6 cellular contexts compared by ENCODE assay signal in genomic region chr7:105450870-105451269, GRCh38.
DNase-seq lines count a peak whose midpoint lies in the region; ATAC-seq, FAIRE-seq and TF ChIP-seq lines count a peak whose summit lies in the region.
"Not testable (repeated sequence)": the region's sequence is repeated elsewhere in the genome, so short reads cannot be mapped to it uniquely, and the experiment has no call there.

No MANE protein-coding gene starts in this region.

- not testable (repeated sequence) for H3K4me2 ChIP-seq in IMR-90 (ENCODE audit: low read depth, low read length); HepG2 (ENCODE audit: low read depth, low read length)

- WGBS in IMR-90 (ENCODE audit: extremely low coverage in 2 of 2, insufficient read length in 1 of 2), 2 experiments = no CpG with 5 or more reads among the region's 5 CpGs
- WGBS in HepG2 (ENCODE audit: low lambda C conversion rate) = 99% methylated on average over 5 of the region's 5 CpGs

- not testable (repeated sequence) for H4K91ac ChIP-seq in IMR-90 (ENCODE audit: insufficient read depth, low read depth, low read length)

- not testable (repeated sequence) for H2AK5ac ChIP-seq in IMR-90 (ENCODE audit: low read depth, low read length)

- H3K36me3 Mint-ChIP-seq in CD4-positive, CD25-positive, alpha-beta regulatory T cell; activated T-helper 17 cell treated with anti-CD3 and anti-CD28 coated beads, Interleukin-2, amount 50 U/mL, for 72 hours (ENCODE audit: low read depth): not testable (repeated sequence)

- intact Hi-C loops in IMR-90 (cut with micrococcal nuclease); HepG2 (cut with micrococcal nuclease; ENCODE audit: unreplicated experiment): not testable (repeated sequence)

- not testable (repeated sequence) for H2BK15ac ChIP-seq in IMR-90 (ENCODE audit: low read depth, low read length)

- peaks cover 36 to 80% (median 43%) of the 10 kb centered on the region in 4 donors for H3K4me1 Mint-ChIP-seq in CD4-positive, CD25-positive, alpha-beta regulatory T cell
- peaks cover 13% of the 10 kb centered on the region for H3K4me1 Mint-ChIP-seq in activated T-helper 17 cell treated with anti-CD3 and anti-CD28 coated beads, Interleukin-2, amount 50 U/mL, for 72 hours

- not testable (repeated sequence) for H2AFZ ChIP-seq in IMR-90 (replicated peaks; ENCODE audit: low read length, poor library complexity); HepG2 (ENCODE audit: low read length)

- H3K9ac ChIP-seq in IMR-90 (ENCODE audit: low read depth, low read length); HepG2 (ENCODE audit: insufficient read depth, low read depth, low read length): not testable (repeated sequence)

- H3K4ac ChIP-seq in IMR-90 (ENCODE audit: low read depth, low read length) = not testable (repeated sequence)

- H3K9me3 ChIP-seq in CD4-positive, CD25-positive, alpha-beta regulatory T cell (ENCODE audit: control insufficient read depth in 2 of 2, low read length in 2 of 2); IMR-90 (ENCODE audit: control insufficient read depth, insufficient read depth, low read length); HepG2 (ENCODE audit: low read length); neutrophil: not testable (repeated sequence)

- H2AK9ac ChIP-seq in IMR-90 (replicated peaks; ENCODE audit: low read depth, low read length, poor library complexity) = not testable (repeated sequence)

- not testable (repeated sequence) for BruUV-seq in IMR-90 (replicated peaks; lab: Mats Ljungman, UMichigan); HepG2 (replicated peaks; lab: Mats Ljungman, UMichigan)

- not testable (repeated sequence) for TF ChIP-seq POLR2A in IMR-90 (IDR thresholded peaks at IDR 0.05; ENCODE audit: low read depth, low read length); HepG2 (IDR thresholded peaks at IDR 0.05; ENCODE audit: insufficient read depth in 1 of 2, low read depth in 2 of 2, low read length in 2 of 2)

- not testable (repeated sequence) for H4K8ac ChIP-seq in IMR-90 (ENCODE audit: low read depth in 2 of 2, low read length in 2 of 2)

- not testable (repeated sequence) for H3K27ac ChIP-seq in CD4-positive, CD25-positive, alpha-beta regulatory T cell (ENCODE audit: insufficient read depth, low read length, poor library complexity, severe bottlenecking); IMR-90 (ENCODE audit: insufficient read depth, low read length); HepG2 (ENCODE audit: extremely low read length, insufficient read depth, low read length)
- H3K27ac ChIP-seq in neutrophil = peak overlapping the region; percentile 99

- not testable (repeated sequence) for TF ChIP-seq RAD21 in IMR-90 (IDR thresholded peaks at IDR 0.05; ENCODE audit: low read length); Ishikawa (IDR thresholded peaks at IDR 0.05; ENCODE audit: low read depth); HepG2 (CRISPR knock-in tag; IDR thresholded peaks at IDR 0.05)

- not testable (repeated sequence) for H3K36me3 ChIP-seq in CD4-positive, CD25-positive, alpha-beta regulatory T cell (ENCODE audit: control insufficient read depth, insufficient read depth, low read length); IMR-90 (ENCODE audit: control insufficient read depth, insufficient read depth, low read length); HepG2 (replicated peaks in 1 of 2; ENCODE audit: control insufficient read depth in 1 of 2, insufficient read depth in 2 of 2, low read length in 2 of 2); neutrophil

- not testable (repeated sequence) for H3K79me2 ChIP-seq in HepG2 (ENCODE audit: insufficient read depth, low read length)

- H3K4me3 ChIP-seq in CD4-positive, CD25-positive, alpha-beta regulatory T cell (ENCODE audit: low read depth, low read length); IMR-90 (ENCODE audit: insufficient read depth, low read depth, low read length); HepG2 (replicated peaks in 1 of 3; ENCODE audit: insufficient read depth in 1 of 3, low read depth in 2 of 3, low read length in 3 of 3); neutrophil (ENCODE audit: low read depth in 1 of 2, low read length in 1 of 2): not testable (repeated sequence)

- peak overlapping the region in 3 of 4 donors; percentile 13 to 74 (median 71) for H3K4me3 Mint-ChIP-seq in CD4-positive, CD25-positive, alpha-beta regulatory T cell
- not testable (repeated sequence) for H3K4me3 Mint-ChIP-seq in activated T-helper 17 cell treated with anti-CD3 and anti-CD28 coated beads, Interleukin-2, amount 50 U/mL, for 72 hours

- TF ChIP-seq CTCF in IMR-90 (conservative IDR thresholded peaks at IDR 0.05; ENCODE audit: low read depth, low read length); HepG2 (CRISPR knock-in tag; IDR thresholded peaks at IDR 0.05); neutrophil (IDR thresholded peaks at IDR 0.05): not testable (repeated sequence)

- not testable (repeated sequence) for H3K79me1 ChIP-seq in IMR-90 (ENCODE audit: low read depth in 1 of 2, low read length in 2 of 2)

- not testable (repeated sequence) for H4K20me1 ChIP-seq in IMR-90 (ENCODE audit: insufficient read depth, low read length); HepG2 (ENCODE audit: insufficient read depth, low read length)

- TF ChIP-seq EP300 in Ishikawa (IDR thresholded peaks at IDR 0.05; ENCODE audit: borderline replicate concordance); HepG2 (IDR thresholded peaks at IDR 0.05; ENCODE audit: low read depth in 2 of 2, low read length in 2 of 2); HepG2 (CRISPR knock-in tag; IDR thresholded peaks at IDR 0.05; ENCODE audit: borderline replicate concordance): not testable (repeated sequence)

- not testable (repeated sequence) for H3K27me3 ChIP-seq in CD4-positive, CD25-positive, alpha-beta regulatory T cell (ENCODE audit: control insufficient read depth, insufficient read depth, low read length); IMR-90 (ENCODE audit: control insufficient read depth, insufficient read depth, low read length); HepG2 (ENCODE audit: control insufficient read depth in 1 of 2, insufficient read depth in 2 of 2, low read length in 2 of 2); neutrophil

- peak overlapping the region; percentile 83 to 99 (median 91) for H3K27ac Mint-ChIP-seq in CD4-positive, CD25-positive, alpha-beta regulatory T cell
- H3K27ac Mint-ChIP-seq in activated T-helper 17 cell treated with anti-CD3 and anti-CD28 coated beads, Interleukin-2, amount 50 U/mL, for 72 hours = peak overlapping the region; percentile 70

- H3K18ac ChIP-seq in IMR-90 (ENCODE audit: low read depth, low read length) = not testable (repeated sequence)

- CTCF ChIA-PET in IMR-90 (lab: Yijun Ruan, JAX); HepG2 (lab: Yijun Ruan, JAX; ENCODE audit: low intra/inter-chr PET ratio, low total read pairs): not testable (repeated sequence)

- in situ Hi-C loops in IMR-90 (cut with MboI; ENCODE audit: low sequenced_read_pairs); HepG2 (cut with HindIII; ENCODE audit: extremely low pct_ligation_motif_present, low pct_unique_long_range_greater_than_20kb): not testable (repeated sequence)

- not testable (repeated sequence) for H4K5ac ChIP-seq in IMR-90 (ENCODE audit: low read depth, low read length)

- H3K56ac ChIP-seq in IMR-90 (ENCODE audit: extremely low read depth, insufficient read depth, low read length) = not testable (repeated sequence)

- POLR2A ChIA-PET in IMR-90 (lab: Charles Lee; ENCODE audit: unreplicated experiment); HepG2 (lab: Yijun Ruan, JAX): not testable (repeated sequence)

- dilution Hi-C loops in IMR-90 (cut with HindIII; ENCODE audit: low sequenced_read_pairs, unreplicated experiment) = not testable (repeated sequence)

- not testable (repeated sequence) for H3K9me1 ChIP-seq in IMR-90 (ENCODE audit: insufficient read depth, low read length)

- not testable (repeated sequence) for H2BK5ac ChIP-seq in IMR-90 (ENCODE audit: low read depth, low read length, poor library complexity, severe bottlenecking)

- not testable (repeated sequence) for ATAC-seq in CD4-positive, CD25-positive, alpha-beta regulatory T cell (ENCODE audit: low read depth in 2 of 2); IMR-90 (ENCODE audit: low read depth); activated T-helper 17 cell treated with anti-CD3 and anti-CD28 coated beads, Interleukin-2, amount 50 U/mL, for 72 hours (replicated peaks); HepG2

- H3K4me1 ChIP-seq in CD4-positive, CD25-positive, alpha-beta regulatory T cell (ENCODE audit: control insufficient read depth, insufficient read depth, low read length, poor library complexity, severe bottlenecking) = peaks cover 51% of the 10 kb centered on the region
- H3K4me1 ChIP-seq in IMR-90 (ENCODE audit: control insufficient read depth, insufficient read depth, low read length); HepG2 (ENCODE audit: insufficient read depth, low read length): not testable (repeated sequence)
- peaks cover 79 to 89% of the 10 kb centered on the region in 2 experiments for H3K4me1 ChIP-seq in neutrophil (ENCODE audit: control insufficient read depth in 1 of 2, insufficient read depth in 1 of 2, low read depth in 1 of 2, low read length in 1 of 2)

- not testable (repeated sequence) for H3K14ac ChIP-seq in IMR-90 (replicated peaks; ENCODE audit: low read depth, low read length)

- H3K23ac ChIP-seq in IMR-90 (ENCODE audit: low read depth, low read length) = not testable (repeated sequence)

- not testable (repeated sequence) for H3K9me3 Mint-ChIP-seq in CD4-positive, CD25-positive, alpha-beta regulatory T cell; activated T-helper 17 cell treated with anti-CD3 and anti-CD28 coated beads, Interleukin-2, amount 50 U/mL, for 72 hours

- not testable (repeated sequence) for H2BK120ac ChIP-seq in IMR-90 (ENCODE audit: low read depth, low read length)

- FAIRE-seq in HepG2 (lab: Jason Lieb, UNC) = not testable (repeated sequence)

- not testable (repeated sequence) for H3K27me3 Mint-ChIP-seq in CD4-positive, CD25-positive, alpha-beta regulatory T cell; activated T-helper 17 cell treated with anti-CD3 and anti-CD28 coated beads, Interleukin-2, amount 50 U/mL, for 72 hours

- DNase-seq in CD4-positive, CD25-positive, alpha-beta regulatory T cell; IMR-90; HepG2 (ENCODE audit: low spot score): not testable (repeated sequence)

- H2BK20ac ChIP-seq in IMR-90 (ENCODE audit: low read depth, low read length) = not testable (repeated sequence)
